2 cellular contexts compared by ENCODE assay signal in genomic region chr7:143264196-143264568, GRCh38. TPM values are rescaled to one million over a fixed set of nuclear protein-coding genes. Genes with fewer than 3 reads are reported as not detected.
DNase-seq lines count a peak whose midpoint lies in the region; ATAC-seq and TF ChIP-seq lines count a peak whose summit lies in the region.
"Not testable (repeated sequence)": the region's sequence is repeated elsewhere in the genome, so short reads cannot be mapped to it uniquely, and the experiment has no call there.

No MANE protein-coding gene starts in this region.

- H3K36me3 Mint-ChIP-seq in activated CD4-positive, alpha-beta T cell treated with anti-CD3 and anti-CD28 coated beads for 36 hours (ENCODE audit: low read depth) = peaks cover 47% of the 10 kb centered on the region

- peak overlapping the region; percentile 98 for H3K4me3 Mint-ChIP-seq in activated CD4-positive, alpha-beta T cell treated with anti-CD3 and anti-CD28 coated beads for 36 hours

- peaks cover 21% of the 10 kb centered on the region for H3K36me3 ChIP-seq in neutrophil

- H3K27ac ChIP-seq in neutrophil = peak overlapping the region; percentile 67

- not testable (repeated sequence) for DNase-seq in activated CD4-positive, alpha-beta T cell treated with anti-CD3 and anti-CD28 coated beads for 36 hours

- not testable (repeated sequence) for TF ChIP-seq CTCF in neutrophil (IDR thresholded peaks at IDR 0.05)

- not testable (repeated sequence) for ATAC-seq in activated CD4-positive, alpha-beta T cell treated with anti-CD3 and anti-CD28 coated beads for 36 hours

- H3K9me3 Mint-ChIP-seq in activated CD4-positive, alpha-beta T cell treated with anti-CD3 and anti-CD28 coated beads for 36 hours (ENCODE audit: low read depth) = not testable (repeated sequence)

- H3K4me1 Mint-ChIP-seq in activated CD4-positive, alpha-beta T cell treated with anti-CD3 and anti-CD28 coated beads for 36 hours = peaks cover 56% of the 10 kb centered on the region

- H3K4me1 ChIP-seq in neutrophil (ENCODE audit: control insufficient read depth in 1 of 2, insufficient read depth in 1 of 2, low read depth in 1 of 2, low read length in 1 of 2) = peaks cover 20 to 22% of the 10 kb centered on the region in 2 experiments

- POLR2A ChIA-PET in activated CD4-positive, alpha-beta T cell treated with anti-CD3 and anti-CD28 coated beads for 36 hours (lab: Charles Lee) = interaction anchor here (1.6 to 1.7 kb wide), 3 partner anchors 23 to 25 kb away, joined by 4 to 10 read pairs (median 5); partner anchors contain the start of gene CASP2

- intact Hi-C loops in activated CD4-positive, alpha-beta T cell treated with anti-CD3 and anti-CD28 coated beads for 36 hours (cut with DNase I, micrococcal nuclease) = not testable (repeated sequence)

- peak overlapping the region; percentile 74 to 82 for H3K4me3 ChIP-seq in neutrophil (ENCODE audit: low read depth in 1 of 2, low read length in 1 of 2)

- H3K27ac Mint-ChIP-seq in activated CD4-positive, alpha-beta T cell treated with anti-CD3 and anti-CD28 coated beads for 36 hours = peak overlapping the region; percentile 98

- H3K9me3 ChIP-seq in neutrophil = not testable (repeated sequence)

- not testable (repeated sequence) for H3K27me3 Mint-ChIP-seq in activated CD4-positive, alpha-beta T cell treated with anti-CD3 and anti-CD28 coated beads for 36 hours

- CTCF ChIA-PET in activated CD4-positive, alpha-beta T cell treated with anti-CD3 and anti-CD28 coated beads for 36 hours (lab: Charles Lee) = interaction anchor here (1.3 to 2.9 kb wide), 6 partner anchors 16 to 49 kb away, joined by 3 to 16 read pairs (median 5); no protein-coding TSS in a partner anchor

- H3K27me3 ChIP-seq in neutrophil = not testable (repeated sequence)

RNA-seq across cellular contexts. Expression of gene GSTK1, which starts 0.9 kb away (rescaled TPM):
- total RNA-seq in activated CD4-positive, alpha-beta T cell treated with anti-CD3 and anti-CD28 coated beads for 36 hours = 100 to 1,000 TPM; 176 to 219 TPM

RNA-seq across cellular contexts. Expression of gene TMEM139, which starts 20.6 kb away (rescaled TPM):
- 1 to 10 TPM; 1.2 to 2.3 TPM for total RNA-seq in activated CD4-positive, alpha-beta T cell treated with anti-CD3 and anti-CD28 coated beads for 36 hours

RNA-seq across cellular contexts. Expression of gene CASP2, which starts 24.0 kb away (rescaled TPM):
- 100 to 1,000 TPM in 1 of 2 experiments, 10 to 100 TPM in 1; 91.1 to 106 TPM for total RNA-seq in activated CD4-positive, alpha-beta T cell treated with anti-CD3 and anti-CD28 coated beads for 36 hours

RNA-seq across cellular contexts. Expression of gene TAS2R40, which starts 42.3 kb away (rescaled TPM):
- total RNA-seq in activated CD4-positive, alpha-beta T cell treated with anti-CD3 and anti-CD28 coated beads for 36 hours = not detected

RNA-seq across cellular contexts. Expression of gene CLCN1, which starts 51.7 kb away (rescaled TPM):
- total RNA-seq in activated CD4-positive, alpha-beta T cell treated with anti-CD3 and anti-CD28 coated beads for 36 hours = under 1 TPM; 0.07 to 0.09 TPM
